1 cellular context compared by ENCODE assay signal in genomic region chr1:111364690-111365089, GRCh38.
TF ChIP-seq lines count a peak whose summit lies in the region.

No MANE protein-coding gene starts in this region.

TF ChIP-seq in SK-N-SH treated with all-trans-retinoic acid at 6 μM for 48 hours, 23 proteins besides CTCF, POLR2A, EP300 and RAD21 (continued from another document):
- TF ChIP-seq PATZ1 (CRISPR knock-in tag; IDR thresholded peaks at IDR 0.05; ENCODE audit: borderline replicate concordance) (no peak), TCF4 (CRISPR knock-in tag; IDR thresholded peaks at IDR 0.05; ENCODE audit: borderline replicate concordance) (no peak), ZNF8 (CRISPR knock-in tag; IDR thresholded peaks at IDR 0.05) (no peak)
TF ChIP-seq in SK-N-SH treated with all-trans-retinoic acid at 6 μM for 48 hours: peak in this region for 0.
